21 cellular contexts compared by ENCODE assay signal in genomic region chr3:24141548-24141947, GRCh38.
A peak's percentile ranks its signal among the peaks of the same experiment; 100 is the strongest.
DNase-seq lines count a peak whose midpoint lies in the region; ATAC-seq and TF ChIP-seq lines count a peak whose summit lies in the region.
"Had no signal": no experiment of that assay in that cellular context is flagged by ENCODE, and none has a peak within 500 bp of the region (broad histone marks: within the 10 kb centered on the region; RNA-seq: fewer than 3 reads in every experiment).

No MANE protein-coding gene starts in this region.

- peak overlapping the region; percentile 7 to 81 (median 75) for H3K27ac ChIP-seq in gastroesophageal sphincter
- no peak overlapping the region for H3K27ac ChIP-seq in osteoblast (ENCODE audit: low read depth, low read length)
- H3K27ac ChIP-seq in stomach smooth muscle (ENCODE audit: low read length) = peak overlapping the region; percentile 0
- H3K27ac ChIP-seq in PC-9 = no peak overlapping the region

- H3K9me2 ChIP-seq in PC-9 (ENCODE audit: insufficient read depth) = no peaks in the 10 kb centered on the region

- TF ChIP-seq CTCF in LNCaP clone FGC (IDR thresholded peaks at IDR 0.05; ENCODE audit: control insufficient read depth, extremely low read depth, insufficient read depth) (no peak), gastroesophageal sphincter (IDR thresholded peaks at IDR 0.05) (no peak), osteoblast (IDR thresholded peaks at IDR 0.05; ENCODE audit: extremely low read depth, low read depth, low read length) (no peak), PC-9 (conservative IDR thresholded peaks at IDR 0.05) (no peak)

- no peaks in the 10 kb centered on the region for H3K9me3 Mint-ChIP-seq in naive thymus-derived CD8-positive, alpha-beta T cell
- H3K9me3 Mint-ChIP-seq: HFFc6 had no signal

- peaks cover 9% of the 10 kb centered on the region; the same call in 1 of the 2 replicates for H3F3A ChIP-seq in PC-9 (ENCODE audit: insufficient read depth, low read depth)

- H3K4me3 ChIP-seq in LNCaP clone FGC (ENCODE audit: low read depth, low read length) = no peak overlapping the region
- H3K4me3 ChIP-seq in gastroesophageal sphincter = no peak overlapping the region
- no peak overlapping the region for H3K4me3 ChIP-seq in osteoblast (ENCODE audit: insufficient read depth, low read length)
- H3K4me3 ChIP-seq in stomach smooth muscle (ENCODE audit: low read length in 2 of 2) = no peak overlapping the region
- no peak overlapping the region for H3K4me3 ChIP-seq in PC-9
- H3K4me3 ChIP-seq: K562 had no signal

- H3K4me1 Mint-ChIP-seq in naive thymus-derived CD8-positive, alpha-beta T cell = no peaks in the 10 kb centered on the region
- H3K4me1 Mint-ChIP-seq: CD4-positive, alpha-beta memory T cell had no signal

- H3K27ac Mint-ChIP-seq in naive thymus-derived CD8-positive, alpha-beta T cell = no peak overlapping the region
- H3K27ac Mint-ChIP-seq: CD4-positive, alpha-beta memory T cell; HFFc6 had no signal

- H3K27me3 Mint-ChIP-seq in naive thymus-derived CD8-positive, alpha-beta T cell = peaks cover 0 to 1% (median 0%) of the 10 kb centered on the region in 5 donors

- TF ChIP-seq EP300 in gastroesophageal sphincter (IDR thresholded peaks at IDR 0.05) = no peak

- TF ChIP-seq POLR2A in gastroesophageal sphincter (IDR thresholded peaks at IDR 0.05) = no peak

- POLR2A ChIA-PET in naive thymus-derived CD8-positive, alpha-beta T cell (lab: Charles Lee) = no interaction called here
- POLR2A ChIA-PET in PC-9 (lab: Charles Lee; ENCODE audit: unreplicated experiment) = no interaction called here

- H2AFZ ChIP-seq in osteoblast (ENCODE audit: low read length) (no peak overlapping the region), PC-9 (no peak overlapping the region)

- H3K36me3 ChIP-seq in gastroesophageal sphincter (peaks cover 0 to 33% of the 10 kb centered on the region in 2 donors), osteoblast (ENCODE audit: insufficient read depth, low read length) (no peaks in the 10 kb centered on the region), stomach smooth muscle (ENCODE audit: control insufficient read depth in 2 of 2, insufficient read depth in 2 of 2, low read length in 2 of 2) (peaks cover 6 to 13% of the 10 kb centered on the region in 2 donors), PC-9 (ENCODE audit: low read depth) (no peaks in the 10 kb centered on the region)
- H3K36me3 ChIP-seq: BE2C had no signal

- no peak for ATAC-seq in gastroesophageal sphincter
- no peak for ATAC-seq in HG03520 (IDR thresholded peaks at IDR 0.05; ENCODE audit: unreplicated experiment)
- ATAC-seq in HG02852 (IDR thresholded peaks at IDR 0.05; ENCODE audit: unreplicated experiment) = no peak
- ATAC-seq in naive thymus-derived CD8-positive, alpha-beta T cell = no peak
- ATAC-seq: HCT116, K562 had no signal

- CTCF ChIA-PET in PC-9 (lab: Charles Lee) = no interaction called here

- H3K27me3 ChIP-seq in gastroesophageal sphincter (no peaks in the 10 kb centered on the region), osteoblast (ENCODE audit: insufficient read depth, low read length) (no peaks in the 10 kb centered on the region), stomach smooth muscle (ENCODE audit: control insufficient read depth in 1 of 2, insufficient read depth in 2 of 2, low read length in 2 of 2) (no peaks in the 10 kb centered on the region), PC-9 (ENCODE audit: insufficient read depth, low read depth) (no peaks in the 10 kb centered on the region)
- H3K27me3 ChIP-seq: BE2C had no signal

- H4K20me1 ChIP-seq in osteoblast (ENCODE audit: insufficient read depth, low read length) (no peaks in the 10 kb centered on the region), PC-9 (ENCODE audit: insufficient read depth) (no peaks in the 10 kb centered on the region)

- no peak overlapping the region for H3K4me3 Mint-ChIP-seq in naive thymus-derived CD8-positive, alpha-beta T cell
- H3K4me3 Mint-ChIP-seq: CD4-positive, alpha-beta memory T cell; HFFc6 had no signal

- H3K9me3 ChIP-seq in gastroesophageal sphincter (no peaks in the 10 kb centered on the region), osteoblast (ENCODE audit: low read depth, low read length) (no peaks in the 10 kb centered on the region), stomach smooth muscle (ENCODE audit: control insufficient read depth in 2 of 2, low read length in 2 of 2) (no peaks in the 10 kb centered on the region), PC-9 (ENCODE audit: insufficient read depth, low read depth) (no peaks in the 10 kb centered on the region)
- H3K9me3 ChIP-seq: BE2C had no signal

- H3K4me2 ChIP-seq in osteoblast (ENCODE audit: insufficient read depth, low read length) (no peak overlapping the region), PC-9 (no peak overlapping the region)

- H3K79me2 ChIP-seq in osteoblast (ENCODE audit: insufficient read depth, low read length) = no peaks in the 10 kb centered on the region
- no peaks in the 10 kb centered on the region for H3K79me2 ChIP-seq in PC-9 (ENCODE audit: low read depth)

- H3K36me3 Mint-ChIP-seq in naive thymus-derived CD8-positive, alpha-beta T cell = no peaks in the 10 kb centered on the region
- H3K36me3 Mint-ChIP-seq: CD4-positive, alpha-beta memory T cell had no signal

- DNase-seq in LNCaP clone FGC (ENCODE audit: low read depth) (peak; percentile 88), osteoblast (ENCODE audit: insufficient read length, low spot score, missing footprints) (peak; percentile 65), PC-9 (no peak)
- DNase-seq in naive thymus-derived CD8-positive, alpha-beta T cell = no peak
- DNase-seq: ACHN; BE2C; C1 segment of cervical spinal cord; Calu3; CD4-positive, alpha-beta memory T cell; DMS79 treated with DMSO at 0.1 percent for 48 hours; GF-D8; GOT3; H7; HFFc6; IMR-90 had no signal

- peaks cover 13 to 67% (median 15%) of the 10 kb centered on the region in 3 donors for H3K4me1 ChIP-seq in gastroesophageal sphincter
- peaks cover 19% of the 10 kb centered on the region for H3K4me1 ChIP-seq in osteoblast (ENCODE audit: insufficient read depth, low read length)
- H3K4me1 ChIP-seq in stomach smooth muscle (ENCODE audit: control insufficient read depth, insufficient read depth, low read length) = peaks cover 34% of the 10 kb centered on the region
- H3K4me1 ChIP-seq in PC-9 (replicated peaks; ENCODE audit: insufficient read depth) = peaks cover 16% of the 10 kb centered on the region
- H3K4me1 ChIP-seq: BE2C had no signal

- intact Hi-C loops in PC-9 (cut with micrococcal nuclease; ENCODE audit: unreplicated experiment) = loop anchor here (10.0 kb wide), 1 partner anchor 543 kb away; no protein-coding TSS in a partner anchor

- no TSS peak for BruUV-seq in PC-9 (replicated peaks; lab: Mats Ljungman, UMichigan)

- no peak overlapping the region for H3K9ac ChIP-seq in stomach smooth muscle (ENCODE audit: low read length in 2 of 2)

- 30 to 75% methylated on average over 2 of the region's 2 CpGs for WGBS in gastroesophageal sphincter (ENCODE audit: low coverage in 1 of 2), 2 donors

Comparison
In these comparisons a context has a peak if more than half of its experiments do, and no peak if none do; other contexts are left out.
1. DNase-seq: peak in LNCaP clone FGC (single experiment) and osteoblast (single experiment); none in naive thymus-derived CD8-positive, alpha-beta T cell (0 of 10) and PC-9 (0 of 2).
2. H3K27ac ChIP-seq: peak in gastroesophageal sphincter (4 of 4) and stomach smooth muscle (single experiment); none in osteoblast (single experiment) and PC-9 (single experiment).